Comparison of ENCODE assay signal across 19 cellular contexts in the genomic region with DNA sequence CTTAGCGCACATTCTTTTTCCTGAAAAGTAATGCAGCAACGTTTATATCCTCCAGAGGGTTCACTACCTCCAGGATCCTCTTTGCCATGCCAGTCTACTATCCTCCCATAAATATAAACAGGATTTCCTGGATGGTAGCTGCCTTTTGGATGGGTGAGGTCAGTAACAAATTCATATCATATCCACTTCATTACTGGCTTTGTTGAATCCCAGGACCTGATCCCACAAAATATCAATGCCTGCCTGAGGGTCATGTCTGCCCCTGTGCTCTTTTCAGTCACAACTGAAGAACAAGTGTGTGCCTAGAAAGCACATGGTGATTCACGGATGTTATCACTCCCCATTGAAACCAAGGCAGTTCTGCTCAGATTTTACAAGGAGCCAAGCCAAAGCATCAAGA. TPM values are rescaled to one million over a fixed set of nuclear protein-coding genes. Genes with fewer than 3 reads are reported as not detected.
DNase-seq lines count a peak whose midpoint lies in the region; ATAC-seq, FAIRE-seq and TF ChIP-seq lines count a peak whose summit lies in the region.
"Had no signal": no experiment of that assay in that cellular context is flagged by ENCODE, and none has a peak within 500 bp of the region (broad histone marks: within the 10 kb centered on the region; RNA-seq: fewer than 3 reads in every experiment).

No MANE protein-coding gene starts in this region.

- no peak overlapping the region for H2AK5ac ChIP-seq in H1 (ENCODE audit: low read depth, low read length)

- CTCF ChIA-PET in H1 (lab: Charles Lee; ENCODE audit: partially characterized antibody) = interaction anchor here (0.6 to 1.7 kb wide), 6 partner anchors 12 to 100 kb away, joined by 3 to 6 read pairs (median 3); no protein-coding TSS in a partner anchor
- CTCF ChIA-PET in GM10248 (lab: Yijun Ruan, JAX) = interaction anchor here (1.7 kb wide), 1 partner anchor 14 kb away, joined by 5 read pairs; no protein-coding TSS in a partner anchor

- no peak for TF ChIP-seq RAD21 in H1 (IDR thresholded peaks at IDR 0.05 in 1 of 2, conservative IDR thresholded peaks at IDR 0.05 in 1 of 2; ENCODE audit: low read depth in 2 of 2, low read length in 2 of 2)

- no peak overlapping the region for H4K91ac ChIP-seq in H1 (replicated peaks; ENCODE audit: insufficient read length, low read length)

- no peak overlapping the region for H3K4ac ChIP-seq in H1 (replicated peaks; ENCODE audit: insufficient read length, low read depth, low read length)

- H3K18ac ChIP-seq in H1 (ENCODE audit: extremely low read depth, low read length) = no peak overlapping the region

- no peak overlapping the region for H2BK5ac ChIP-seq in H1 (ENCODE audit: low read depth, low read length)

- no peak for ATAC-seq in GM18858 (IDR thresholded peaks at IDR 0.05; ENCODE audit: unreplicated experiment)

- H3K27me3 ChIP-seq in H1 (replicated peaks in 1 of 4; ENCODE audit: control insufficient read depth in 3 of 4, extremely low read depth in 1 of 4, insufficient read depth in 3 of 4, low read length in 3 of 4) (no peaks in the 10 kb centered on the region), parathyroid adenoma (ENCODE audit: control insufficient read depth, insufficient read depth, low read length) (no peaks in the 10 kb centered on the region)
- H3K27me3 ChIP-seq: MG63 had no signal

- peak; percentile 24 for DNase-seq in HT-29 (ENCODE audit: low spot score)
- no peak for DNase-seq in H1 (ENCODE audit: low read depth in 1 of 2, low spot score in 2 of 2)
- no peak for DNase-seq in GM10248 (ENCODE audit: extremely low spot score)
- no peak for DNase-seq in mucosa of gallbladder (ENCODE audit: low spot score)
- DNase-seq in cortex of kidney (lab: John Stamatoyannopoulos, UW) = no peak
- DNase-seq: C1 segment of cervical spinal cord, DMS79, GM23248, MG63, NCI-H1048, NCI-H1436 treated with DMSO at 0.1 percent for 48 hours, NCI-H2029, NCI-H526, PC-9, SIG-M5 had no signal

- H3K4me3 ChIP-seq in H1 (ENCODE audit: extremely low read depth in 1 of 4, insufficient read depth in 2 of 4, low read depth in 3 of 4, low read length in 4 of 4) (no peak overlapping the region), parathyroid adenoma (ENCODE audit: low read depth, low read length) (no peak overlapping the region)
- H3K4me3 ChIP-seq: GM23248, MG63, PC-9 had no signal

- no peaks in the 10 kb centered on the region for H3K79me1 ChIP-seq in H1 (ENCODE audit: low read depth, low read length)

- H3K9me3 ChIP-seq in H1 (ENCODE audit: insufficient read depth in 2 of 2, low read depth in 1 of 2, low read length in 1 of 2) (no peaks in the 10 kb centered on the region), parathyroid adenoma (ENCODE audit: control insufficient read depth, low read length) (no peaks in the 10 kb centered on the region)
- H3K9me3 ChIP-seq: MG63 had no signal

- no peak overlapping the region for H4K8ac ChIP-seq in H1 (ENCODE audit: extremely low read depth, insufficient read depth, low read length)

- H2AFZ ChIP-seq in H1 (ENCODE audit: low read length) (peak overlapping the region; percentile 68; the same call in 1 of the 2 replicates), parathyroid adenoma (peak overlapping the region; percentile 26)
- H2AFZ ChIP-seq: GM23248, PC-9 had no signal

- H2BK20ac ChIP-seq in H1 (ENCODE audit: low read length) = no peak overlapping the region

- H3K23me2 ChIP-seq in H1 (ENCODE audit: low read depth, low read length) = no peaks in the 10 kb centered on the region

- no peaks in the 10 kb centered on the region for H4K20me1 ChIP-seq in H1 (replicated peaks in 1 of 2; ENCODE audit: control insufficient read depth in 1 of 2, insufficient read depth in 2 of 2, low read length in 2 of 2)

- no peak for TF ChIP-seq CTCF in H1 (IDR thresholded peaks at IDR 0.05; ENCODE audit: control extremely low read depth in 1 of 3, insufficient read depth in 1 of 3, low read depth in 1 of 3, low read length in 3 of 3)
- TF ChIP-seq CTCF in parathyroid adenoma (IDR thresholded peaks at IDR 0.05) = no peak
- TF ChIP-seq CTCF in GM10248 (IDR thresholded peaks at IDR 0.05; ENCODE audit: control extremely low read depth, extremely low read depth, low read depth, missing control alignments) = no peak

- WGBS in H1 (ENCODE audit: extremely low coverage in 1 of 2, insufficient coverage in 1 of 2, insufficient read length in 1 of 2, insufficient replicate concordance in 2 of 2, low coverage in 1 of 2, low lambda C conversion rate in 2 of 2, missing lambda C conversion rate in 1 of 2), 2 experiments = 65% methylated on average over 3 of the region's 3 CpGs; no CpG with 5 or more reads in 1 of the 2 experiments

- no peak overlapping the region for H3K9ac ChIP-seq in H1 (replicated peaks in 1 of 4; ENCODE audit: extremely low read depth in 1 of 4, low read depth in 3 of 4, low read length in 3 of 4)
- H3K9ac ChIP-seq in parathyroid adenoma = no peak overlapping the region
- H3K9ac ChIP-seq: GM23248, KMS-11 had no signal

- H3K56ac ChIP-seq in H1 (replicated peaks; ENCODE audit: insufficient read length, low read depth, low read length) = no peak overlapping the region

- H3K4me1 ChIP-seq in H1 (replicated peaks in 1 of 4; ENCODE audit: control insufficient read depth in 3 of 4, insufficient read depth in 4 of 4, low read length in 3 of 4) (no peaks in the 10 kb centered on the region), parathyroid adenoma (peaks cover 6% of the 10 kb centered on the region)

- no peak overlapping the region for H4K5ac ChIP-seq in H1 (ENCODE audit: insufficient read length, low read depth, low read length)

- TF ChIP-seq POLR2A in H1 (IDR thresholded peaks at IDR 0.05; ENCODE audit: control extremely low read depth in 1 of 2, low read depth in 2 of 2, low read length in 2 of 2) = no peak

- TF ChIP-seq EP300 in H1 (IDR thresholded peaks at IDR 0.05; ENCODE audit: borderline replicate concordance in 1 of 2, low read depth in 2 of 2, low read length in 2 of 2) = no peak

- H3K27ac ChIP-seq in H1 (ENCODE audit: low read depth, low read length) = no peak overlapping the region
- H3K27ac ChIP-seq in parathyroid adenoma = peak overlapping the region; percentile 27
- H3K27ac ChIP-seq: GM23248, KMS-11, PC-9, RWPE1 had no signal

- POLR2A ChIA-PET in H1 (lab: Charles Lee; ENCODE audit: partially characterized antibody) (no interaction called here), GM10248 (lab: Yijun Ruan, JAX) (no interaction called here)

- H2BK120ac ChIP-seq in H1 (replicated peaks; ENCODE audit: low read depth, low read length) = no peak overlapping the region

- no peak overlapping the region for H3K14ac ChIP-seq in H1 (ENCODE audit: insufficient read length)

- no peak overlapping the region for H2BK15ac ChIP-seq in H1 (ENCODE audit: low read length)

- H3K36me3 ChIP-seq in H1 (ENCODE audit: control insufficient read depth in 2 of 4, insufficient read depth in 4 of 4, low read length in 3 of 4) (no peaks in the 10 kb centered on the region), parathyroid adenoma (ENCODE audit: control insufficient read depth, insufficient read depth, low read length) (no peaks in the 10 kb centered on the region)
- H3K36me3 ChIP-seq: MG63 had no signal

- H3K23ac ChIP-seq in H1 (ENCODE audit: insufficient read length) = no peak overlapping the region

- H2BK12ac ChIP-seq in H1 (ENCODE audit: low read depth, low read length) = no peak overlapping the region

- H3K79me2 ChIP-seq in H1 (ENCODE audit: control insufficient read depth in 1 of 2, insufficient read depth in 2 of 2, low read length in 2 of 2) = no peaks in the 10 kb centered on the region
- H3K79me2 ChIP-seq in parathyroid adenoma = no peaks in the 10 kb centered on the region

- no peak overlapping the region for H3K4me2 ChIP-seq in H1 (ENCODE audit: insufficient read depth in 1 of 2, low read depth in 2 of 2, low read length in 2 of 2)
- no peak overlapping the region for H3K4me2 ChIP-seq in parathyroid adenoma (ENCODE audit: low read length)
- H3K4me2 ChIP-seq: KMS-11, PC-9 had no signal

- no peak for FAIRE-seq in H1 (lab: Jason Lieb, UNC)

TF ChIP-seq in H1, 55 proteins besides CTCF, POLR2A, EP300 and RAD21 (continues in another document):
- TF ChIP-seq CEBPB (IDR thresholded peaks at IDR 0.05; ENCODE audit: low read depth, low read length) = no peak
- no peak for TF ChIP-seq RXRA (IDR thresholded peaks at IDR 0.05; ENCODE audit: insufficient read depth, low read depth, low read length)
- TF ChIP-seq CTBP2 (IDR thresholded peaks at IDR 0.05; ENCODE audit: borderline replicate concordance, insufficient read depth, insufficient read length, low read length) = no peak
- TF ChIP-seq BCL11A (IDR thresholded peaks at IDR 0.05; ENCODE audit: low read depth in 2 of 2, low read length in 2 of 2) = no peak
- TF ChIP-seq BACH1 (IDR thresholded peaks at IDR 0.05; ENCODE audit: low read length) = no peak
- TF ChIP-seq CBX5 (IDR thresholded peaks at IDR 0.05; ENCODE audit: low read depth, low read length) = no peak

RNA-seq across cellular contexts. Expression of a gene that starts 30.3 kb away (rescaled TPM):
- 0.05 TPM in 1 of 2 replicates, not detected in the other for total RNA-seq in HT-29 (2014; rRNA removed; shearing (Covaris generic))
- total RNA-seq in H1 (2021; fragmentation: NEBNext Ultra II Directional; extraction: Animal tissue kit (Norgen Biotek cat#: 25700)) = 0.06 TPM in 1 of 2 replicates, not detected in the other
- not detected in 2 replicates for polyA plus RNA-seq in H1 (2011; rRNA removed)
- not detected for polyA plus RNA-seq in H1 (2011; cell fraction: cytosol; rRNA removed)
- not detected for polyA plus RNA-seq in H1 (2011; cell fraction: nucleus; rRNA removed)
- 0.03 TPM in 1 of 4 replicates, not detected in the others for polyA plus RNA-seq in H1 (2012, experiment 1 of 2)
- not detected for polyA plus RNA-seq in H1 (2012, experiment 2 of 2)
- polyA plus RNA-seq in H1 (2013, experiment 1 of 2) = 0.02 TPM
- 0.02 TPM for polyA plus RNA-seq in H1 (2013, experiment 2 of 2)
- polyA minus RNA-seq in H1 (2011; rRNA and poly(A)+ RNA removed) = 0.05 TPM in 1 of 2 replicates, not detected in the other
- not detected for polyA minus RNA-seq in H1 (2011; cell fraction: cytosol; rRNA and poly(A)+ RNA removed)
- polyA minus RNA-seq in H1 (2011; cell fraction: nucleus; rRNA and poly(A)+ RNA removed) = not detected
- 10.1 TPM for total RNA-seq in mucosa of gallbladder

Comparison
In these comparisons a context has a peak if more than half of its experiments do, and no peak if none do; other contexts are left out.
1. RNA of a gene that starts 30.3 kb away (total RNA-seq): 10.1 TPM in mucosa of gallbladder (single experiment); 0.06 TPM in H1 and 0.05 TPM in HT-29; every median in the first group is over 10 times any median in the second.